In genomic region chr5:37272564-37272963, GRCh38 we compare ENCODE assay signal across 13 cellular contexts. TPM values are rescaled to one million over a fixed set of nuclear protein-coding genes. Genes with fewer than 3 reads are reported as not detected.
DNase-seq lines count a peak whose midpoint lies in the region; ATAC-seq and TF ChIP-seq lines count a peak whose summit lies in the region.
"Had no signal": no experiment of that assay in that cellular context is flagged by ENCODE, and none has a peak within 500 bp of the region (broad histone marks: within the 10 kb centered on the region; RNA-seq: fewer than 3 reads in every experiment).

No MANE protein-coding gene starts in this region.

- H3K27ac Mint-ChIP-seq in activated naive CD4-positive, alpha-beta T cell treated with anti-CD3 and anti-CD28 coated beads, Interleukin-2, amount 50 U/mL, for 72 hours, result no peak overlapping the region
- H3K27ac Mint-ChIP-seq in activated T-helper 17 cell treated with anti-CD3 and anti-CD28 coated beads, Interleukin-2, amount 50 U/mL, for 72 hours, result no peak overlapping the region
- H3K27ac Mint-ChIP-seq: activated T-cell treated with anti-CD3 and anti-CD28 coated beads, Interleukin-2, amount 50 U/mL, for 24 hours had no signal

- H3K36me3 Mint-ChIP-seq in activated naive CD4-positive, alpha-beta T cell treated with anti-CD3 and anti-CD28 coated beads, Interleukin-2, amount 50 U/mL, for 72 hours, result peaks cover 0 to 10% of the 10 kb centered on the region in 2 donors
- no peaks in the 10 kb centered on the region for H3K36me3 Mint-ChIP-seq in activated T-helper 17 cell treated with anti-CD3 and anti-CD28 coated beads, Interleukin-2, amount 50 U/mL, for 72 hours (ENCODE audit: low read depth)

- H3K9me3 ChIP-seq in lower lobe of right lung, result no peaks in the 10 kb centered on the region

- no peaks in the 10 kb centered on the region for H3K4me1 Mint-ChIP-seq in activated T-helper 17 cell treated with anti-CD3 and anti-CD28 coated beads, Interleukin-2, amount 50 U/mL, for 72 hours

- H3K4me3 Mint-ChIP-seq in activated T-helper 17 cell treated with anti-CD3 and anti-CD28 coated beads, Interleukin-2, amount 50 U/mL, for 72 hours, result no peak overlapping the region
- H3K4me3 Mint-ChIP-seq: activated T-cell treated with anti-CD3 and anti-CD28 coated beads, Interleukin-2, amount 50 U/mL, for 24 hours had no signal

- DNase-seq in AG08395 (ENCODE audit: low spot score), result peak; percentile 50
- peak; percentile 65 for DNase-seq in HT-29 (ENCODE audit: low spot score)
- DNase-seq in cardiac fibroblast (ENCODE audit: low read depth in 2 of 2), result peak; percentile 59 to 71
- DNase-seq in lower lobe of right lung, result peak; percentile 76
- DNase-seq in DMS114 treated with DMSO at 0.1 percent for 48 hours (lab: John Stamatoyannopoulos, UW; ENCODE audit: unreplicated experiment), result no peak
- no peak for DNase-seq in COR-L47 (lab: John Stamatoyannopoulos, UW)
- no peak for DNase-seq in activated naive CD4-positive, alpha-beta T cell treated with anti-CD3 and anti-CD28 coated beads, Interleukin-2, amount 50 U/mL, for 72 hours (ENCODE audit: low spot score in 2 of 2)
- DNase-seq: activated T-cell treated with anti-CD3 and anti-CD28 coated beads, Interleukin-2, amount 50 U/mL, for 24 hours had no signal

- H3K27me3 Mint-ChIP-seq in activated T-helper 17 cell treated with anti-CD3 and anti-CD28 coated beads, Interleukin-2, amount 50 U/mL, for 72 hours, result no peaks in the 10 kb centered on the region
- H3K27me3 Mint-ChIP-seq: activated T-cell treated with anti-CD3 and anti-CD28 coated beads, Interleukin-2, amount 50 U/mL, for 24 hours had no signal

- intact Hi-C loops in lower lobe of right lung (cut with DNase I), result no loop called here

- H3K4me3 ChIP-seq in cardiac fibroblast (replicated peaks in 1 of 2; ENCODE audit: low read depth in 2 of 2, low read length in 2 of 2), result no peak overlapping the region
- H3K4me3 ChIP-seq in lower lobe of right lung, result no peak overlapping the region
- H3K4me3 ChIP-seq: BLaER1, coronary artery, tibial nerve had no signal

- H3K27ac ChIP-seq in lower lobe of right lung, result peak overlapping the region; percentile 57
- H3K27ac ChIP-seq: BLaER1, coronary artery, neutrophil had no signal

- peak; percentile 97 to 99 for ATAC-seq in lower lobe of right lung
- no peak for ATAC-seq in activated naive CD4-positive, alpha-beta T cell treated with anti-CD3 and anti-CD28 coated beads, Interleukin-2, amount 50 U/mL, for 72 hours
- ATAC-seq in activated T-helper 17 cell treated with anti-CD3 and anti-CD28 coated beads, Interleukin-2, amount 50 U/mL, for 72 hours (replicated peaks), result no peak

- no peak for TF ChIP-seq CTCF in cardiac fibroblast (IDR thresholded peaks at IDR 0.05; ENCODE audit: low read depth, low read length)
- no peak for TF ChIP-seq CTCF in lower lobe of right lung (IDR thresholded peaks at IDR 0.05)

- peaks cover 3 to 21% of the 10 kb centered on the region in 2 donors for H3K9me3 Mint-ChIP-seq in activated naive CD4-positive, alpha-beta T cell treated with anti-CD3 and anti-CD28 coated beads, Interleukin-2, amount 50 U/mL, for 72 hours
- peaks cover 12% of the 10 kb centered on the region for H3K9me3 Mint-ChIP-seq in activated T-helper 17 cell treated with anti-CD3 and anti-CD28 coated beads, Interleukin-2, amount 50 U/mL, for 72 hours

- no peaks in the 10 kb centered on the region for H3K4me1 ChIP-seq in lower lobe of right lung
- H3K4me1 ChIP-seq: BLaER1, tibial nerve had no signal

- H3K27me3 ChIP-seq in lower lobe of right lung (ENCODE audit: low read depth), result no peaks in the 10 kb centered on the region
- H3K27me3 ChIP-seq: BLaER1, neutrophil, tibial nerve had no signal

- H3K36me3 ChIP-seq in lower lobe of right lung, result no peaks in the 10 kb centered on the region
- H3K36me3 ChIP-seq: BLaER1, neutrophil, tibial nerve had no signal

RNA-seq across cellular contexts. Expression of gene CPLANE1, which starts 23.4 kb away (rescaled TPM):
- total RNA-seq in HT-29 (2014; rRNA removed; shearing (Covaris generic)), result 0.05 and 0.97 TPM in 2 replicates
- 20.7 TPM for total RNA-seq in lower lobe of right lung
- total RNA-seq in activated naive CD4-positive, alpha-beta T cell treated with anti-CD3 and anti-CD28 coated beads, Interleukin-2, amount 50 U/mL, for 72 hours, result 1 to 10 TPM; 5.4 to 6.9 TPM
- 1 to 10 TPM; 5.8 to 9.0 TPM for total RNA-seq in activated T-helper 17 cell treated with anti-CD3 and anti-CD28 coated beads, Interleukin-2, amount 50 U/mL, for 72 hours

Comparison
In these comparisons a context has a peak if more than half of its experiments do, and no peak if none do; other contexts are left out.
1. DNase-seq: peak in AG08395 (single experiment), HT-29 (single experiment), cardiac fibroblast (2 of 2) and lower lobe of right lung (single experiment); none in DMS114 treated with DMSO at 0.1 percent for 48 hours (single experiment), COR-L47 (single experiment) and activated naive CD4-positive, alpha-beta T cell treated with anti-CD3 and anti-CD28 coated beads, Interleukin-2, amount 50 U/mL, for 72 hours (0 of 2).
2. ATAC-seq: peak in lower lobe of right lung (2 of 2); none in activated naive CD4-positive, alpha-beta T cell treated with anti-CD3 and anti-CD28 coated beads, Interleukin-2, amount 50 U/mL, for 72 hours (0 of 2) and activated T-helper 17 cell treated with anti-CD3 and anti-CD28 coated beads, Interleukin-2, amount 50 U/mL, for 72 hours (single experiment).